ENCODE assay signal across 19 cellular contexts in genomic region chr6:106642476-106642875, GRCh38.
"Had no signal": no experiment of that assay in that cellular context is flagged by ENCODE, and none has a peak within 500 bp of the region (broad histone marks: within the 10 kb centered on the region; RNA-seq: fewer than 3 reads in every experiment).

No MANE protein-coding gene starts in this region.

- DNase-seq: activated CD4-positive, alpha-beta T cell treated with anti-CD3 and anti-CD28 coated beads for 48 hours; activated CD4-positive, CD25-positive, alpha-beta regulatory T cell; activated CD8-positive, alpha-beta T cell treated with anti-CD3 and anti-CD28 coated beads for 36 hours; activated effector memory CD4-positive, alpha-beta T cell treated with Interleukin-2 at 50 U/mL for 16 hours; activated naive CD4-positive, alpha-beta T cell treated with anti-CD3 and anti-CD28 coated beads, Interleukin-2, amount 10 ng/mL, durations not matched to agents 7 days and 5 days; activated naive CD8-positive, alpha-beta T cell treated with anti-CD3 and anti-CD28 coated beads, Interleukin-2, amount 50 U/mL, for 24 hours; activated T-cell treated with anti-CD3 and anti-CD28 coated beads, Interleukin-2, amount 50 U/mL, for 24 hours; dorsolateral prefrontal cortex; heart left ventricle; kidney; spleen; stimulated activated naive CD8-positive, alpha-beta T cell treated with anti-CD3 and anti-CD28 coated beads, Interleukin-15, Interleukin-2, amounts not matched to agents 100 U/mL and 50 U/mL, for 24 hours; substantia nigra; T-cell; transverse colon had no signal

- H3K27ac ChIP-seq: cardiac muscle cell, heart left ventricle, SK-N-MC, spleen, transverse colon had no signal

- H3K9me3 ChIP-seq: heart left ventricle, spleen, transverse colon had no signal

- H3K4me3 Mint-ChIP-seq: activated CD8-positive, alpha-beta T cell treated with anti-CD3 and anti-CD28 coated beads for 36 hours; activated naive CD4-positive, alpha-beta T cell treated with anti-CD3 and anti-CD28 coated beads, Interleukin-2, amount 10 ng/mL, durations not matched to agents 7 days and 5 days; activated naive CD8-positive, alpha-beta T cell treated with anti-CD3 and anti-CD28 coated beads, Interleukin-2, amount 50 U/mL, for 24 hours; activated T-cell treated with anti-CD3 and anti-CD28 coated beads, Interleukin-2, amount 50 U/mL, for 24 hours; nephron; T-cell had no signal

- H3K9me3 Mint-ChIP-seq: activated CD8-positive, alpha-beta T cell treated with anti-CD3 and anti-CD28 coated beads for 36 hours; activated naive CD4-positive, alpha-beta T cell treated with anti-CD3 and anti-CD28 coated beads, Interleukin-2, amount 10 ng/mL, durations not matched to agents 7 days and 5 days; activated naive CD8-positive, alpha-beta T cell treated with anti-CD3 and anti-CD28 coated beads, Interleukin-2, amount 50 U/mL, for 24 hours; activated T-cell treated with anti-CD3 and anti-CD28 coated beads, Interleukin-2, amount 50 U/mL, for 24 hours; nephron; T-cell had no signal

- H3K27me3 Mint-ChIP-seq: activated CD8-positive, alpha-beta T cell treated with anti-CD3 and anti-CD28 coated beads for 36 hours; activated naive CD4-positive, alpha-beta T cell treated with anti-CD3 and anti-CD28 coated beads, Interleukin-2, amount 10 ng/mL, durations not matched to agents 7 days and 5 days; activated naive CD8-positive, alpha-beta T cell treated with anti-CD3 and anti-CD28 coated beads, Interleukin-2, amount 50 U/mL, for 24 hours; activated T-cell treated with anti-CD3 and anti-CD28 coated beads, Interleukin-2, amount 50 U/mL, for 24 hours; T-cell had no signal

- H3K4me1 Mint-ChIP-seq: nephron had no signal

- H3K4me3 ChIP-seq: cardiac muscle cell, heart left ventricle, lung, SK-N-MC, spleen, transverse colon had no signal

- H3K27ac Mint-ChIP-seq: activated CD8-positive, alpha-beta T cell treated with anti-CD3 and anti-CD28 coated beads for 36 hours; activated naive CD4-positive, alpha-beta T cell treated with anti-CD3 and anti-CD28 coated beads, Interleukin-2, amount 10 ng/mL, durations not matched to agents 7 days and 5 days; activated naive CD8-positive, alpha-beta T cell treated with anti-CD3 and anti-CD28 coated beads, Interleukin-2, amount 50 U/mL, for 24 hours; activated T-cell treated with anti-CD3 and anti-CD28 coated beads, Interleukin-2, amount 50 U/mL, for 24 hours; nephron; T-cell had no signal

- H3K27me3 ChIP-seq: cardiac muscle cell, dorsolateral prefrontal cortex, heart left ventricle, spleen, transverse colon had no signal
